Comparison of ENCODE assay signal across 25 cellular contexts in the genomic region with DNA sequence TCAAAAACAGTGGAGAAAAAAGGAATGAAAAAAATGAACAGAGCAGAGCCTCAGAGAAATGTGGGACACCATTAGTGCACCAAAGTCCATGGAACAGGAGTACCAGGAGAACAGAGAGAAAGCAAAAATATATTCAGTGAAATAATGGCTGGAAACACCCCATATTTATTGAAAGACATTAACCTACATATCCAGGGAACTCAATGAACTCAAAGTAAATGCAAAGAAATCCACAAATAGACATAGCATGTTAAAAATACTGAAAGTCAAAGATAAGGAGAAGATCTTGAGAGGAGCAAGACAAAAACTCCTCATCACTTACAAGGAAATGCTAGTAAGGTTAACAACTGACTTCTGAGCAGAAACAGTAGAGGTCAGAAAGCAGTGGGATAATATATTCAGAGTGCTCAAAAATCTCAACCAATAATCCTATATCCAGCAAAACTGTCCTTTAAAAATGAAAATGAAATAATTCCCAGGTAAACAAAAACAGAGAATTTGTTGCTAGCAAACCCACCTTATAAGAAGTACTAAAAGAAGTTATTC. TPM values are rescaled to one million over a fixed set of nuclear protein-coding genes. Genes with fewer than 3 reads are reported as not detected.
"Had no signal": no experiment of that assay in that cellular context is flagged by ENCODE, and none has a peak within 500 bp of the region (broad histone marks: within the 10 kb centered on the region; RNA-seq: fewer than 3 reads in every experiment).

No MANE protein-coding gene starts in this region.

- H3K27ac ChIP-seq: dorsolateral prefrontal cortex, right atrium auricular region, suprapubic skin, tibial artery, upper lobe of left lung, uterus had no signal

- ATAC-seq: left colon, left ventricle myocardium superior had no signal

- H3K27me3 ChIP-seq: dorsolateral prefrontal cortex, right atrium auricular region, suprapubic skin, tibial artery, upper lobe of left lung, uterus had no signal

- H3K36me3 ChIP-seq: uterus had no signal

- H3K4me3 ChIP-seq: dorsolateral prefrontal cortex, lung, right atrium auricular region, suprapubic skin, tibial artery, upper lobe of left lung, uterus had no signal

- H3K4me1 ChIP-seq: right atrium auricular region, suprapubic skin, tibial artery, upper lobe of left lung, uterus had no signal

- H3K9me3 ChIP-seq: right atrium auricular region, suprapubic skin, tibial artery, upper lobe of left lung, uterus had no signal

- DNase-seq: cortex of kidney; dorsolateral prefrontal cortex; effector CD8-positive, alpha-beta T cell; foreskin melanocyte; head of caudate nucleus; hippocampal formation; left colon; left ventricle myocardium superior; mesendoderm; naive B cell; posterior cingulate gyrus; small intestine; stimulated activated CD4-positive, alpha-beta T cell treated with anti-CD3 and anti-CD28 coated beads, Interleukin-12 subunit alpha, Interleukin-12 subunit beta, amount 100 ng/mL, for 4 hours; stimulated activated naive CD4-positive, alpha-beta T cell; tibial artery; uterus had no signal

- FAIRE-seq: small intestine had no signal

- H3K4me1 Mint-ChIP-seq: naive B cell, neural crest cell had no signal

- H3K4me3 Mint-ChIP-seq: naive B cell, neural crest cell had no signal

- H3K27me3 Mint-ChIP-seq: naive B cell had no signal

RNA-seq across cellular contexts. Expression of gene METTL21C, which starts 35.6 kb away (rescaled TPM):
- total RNA-seq: kidney epithelial cell, left colon, left ventricle myocardium superior, lung, neural crest cell, osteocyte, pulmonary artery endothelial cell, right atrium auricular region, suprapubic skin, upper lobe of left lung had no signal
- polyA plus RNA-seq: esophagus, lung, small intestine had no signal
